In the genomic region with DNA sequence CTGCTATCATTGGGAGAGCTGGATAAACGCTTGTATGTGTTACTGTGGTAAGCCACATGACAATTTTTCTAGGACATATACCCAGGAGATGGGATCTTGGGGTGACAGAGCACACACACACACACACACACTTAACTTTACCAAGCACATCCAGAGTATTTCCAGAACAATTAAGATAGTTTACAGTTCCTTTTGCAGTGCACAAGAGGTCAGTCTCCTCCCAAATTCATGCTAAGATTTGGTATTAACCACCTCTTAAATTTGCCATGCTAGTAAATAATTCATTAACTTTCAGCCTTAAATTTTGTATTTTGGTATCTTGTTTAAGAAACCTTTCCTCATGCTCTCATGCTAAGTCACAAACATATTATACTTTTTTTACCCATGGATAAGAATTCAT, we compare ENCODE assay signal across 23 cellular contexts. TPM values are rescaled to one million over a fixed set of nuclear protein-coding genes. Genes with fewer than 3 reads are reported as not detected.
DNase-seq lines count a peak whose midpoint lies in the region; ATAC-seq and TF ChIP-seq lines count a peak whose summit lies in the region.
"Had no signal": no experiment of that assay in that cellular context is flagged by ENCODE, and none has a peak within 500 bp of the region (broad histone marks: within the 10 kb centered on the region; RNA-seq: fewer than 3 reads in every experiment).

No MANE protein-coding gene starts in this region.

- DNase-seq in ACHN, result peak; percentile 18
- DNase-seq in chondrocyte (ENCODE audit: low spot score), result no peak
- DNase-seq in kidney tubule cell (ENCODE audit: low spot score), result peak; percentile 20
- no peak for DNase-seq in GM10248 (ENCODE audit: extremely low spot score)
- DNase-seq in HuH-7 (ENCODE audit: low spot score), result no peak
- DNase-seq: activated CD4-positive, alpha-beta T cell treated with anti-CD3 and anti-CD28 coated beads for 36 hours; cerebellar nuclear complex; effector CD4-positive, alpha-beta T cell; esophagus squamous epithelium; H9; head of caudate nucleus; KBM-7; MV-4-11; naive B cell; NCI-H2171 treated with DMSO at 0.1 percent for 48 hours; NCI-H526; nucleus accumbens; T-cell; transverse colon had no signal

- in situ Hi-C loops in ACHN (cut with HindIII; ENCODE audit: low pct_ligation_motif_present, low pct_unique_long_range_greater_than_20kb, low sequenced_read_pairs), result no loop called here

- H3K27me3 Mint-ChIP-seq in chondrocyte (ENCODE audit: low read depth), result no peaks in the 10 kb centered on the region
- no peaks in the 10 kb centered on the region for H3K27me3 Mint-ChIP-seq in activated T-helper 17 cell treated with anti-CD3 and anti-CD28 coated beads, Interleukin-2, amount 50 U/mL, for 72 hours
- H3K27me3 Mint-ChIP-seq: activated CD4-positive, alpha-beta T cell treated with anti-CD3 and anti-CD28 coated beads for 36 hours; activated naive CD8-positive, alpha-beta T cell; naive B cell; T-cell had no signal

- CTCF ChIA-PET in GM10248 (lab: Yijun Ruan, JAX), result no interaction called here

- no peaks in the 10 kb centered on the region for H3K4me1 ChIP-seq in Loucy (ENCODE audit: insufficient read depth, low read length, poor library complexity, severe bottlenecking)

- H3K4me1 Mint-ChIP-seq in chondrocyte (ENCODE audit: low read depth), result peaks cover 5% of the 10 kb centered on the region
- H3K4me1 Mint-ChIP-seq in activated T-helper 17 cell treated with anti-CD3 and anti-CD28 coated beads, Interleukin-2, amount 50 U/mL, for 72 hours, result no peaks in the 10 kb centered on the region
- H3K4me1 Mint-ChIP-seq: H9, naive B cell, T-cell had no signal

- no peaks in the 10 kb centered on the region for H3K79me2 ChIP-seq in Loucy (ENCODE audit: insufficient read depth, low read length)

- no peaks in the 10 kb centered on the region for H3K9me2 ChIP-seq in Loucy (replicated peaks; ENCODE audit: low read depth, low read length)

- H3K36me3 ChIP-seq in Loucy (ENCODE audit: insufficient read depth, low read length), result no peaks in the 10 kb centered on the region
- H3K36me3 ChIP-seq: esophagus squamous epithelium, transverse colon had no signal

- no peaks in the 10 kb centered on the region for H3K9me3 ChIP-seq in Loucy (ENCODE audit: insufficient read depth, low read depth, low read length)
- H3K9me3 ChIP-seq: esophagus squamous epithelium, transverse colon had no signal

- H3K4me3 ChIP-seq in Loucy (ENCODE audit: low read length, poor library complexity, severe bottlenecking), result no peak overlapping the region
- H3K4me3 ChIP-seq: esophagus squamous epithelium, transverse colon had no signal

- TF ChIP-seq CTCF in Loucy (conservative IDR thresholded peaks at IDR 0.05; ENCODE audit: low read length) (peak; percentile 22), chondrocyte (IDR thresholded peaks at IDR 0.05) (peak; percentile 43), GM10248 (IDR thresholded peaks at IDR 0.05; ENCODE audit: control extremely low read depth, extremely low read depth, low read depth, missing control alignments) (no peak)

- no peaks in the 10 kb centered on the region for H4K20me1 ChIP-seq in Loucy (ENCODE audit: insufficient read depth, low read length, poor library complexity, severe bottlenecking)

- H3K27ac Mint-ChIP-seq in chondrocyte (ENCODE audit: unreplicated experiment), result no peak overlapping the region
- H3K27ac Mint-ChIP-seq in activated T-helper 17 cell treated with anti-CD3 and anti-CD28 coated beads, Interleukin-2, amount 50 U/mL, for 72 hours, result no peak overlapping the region
- H3K27ac Mint-ChIP-seq: activated CD4-positive, alpha-beta T cell treated with anti-CD3 and anti-CD28 coated beads for 36 hours; activated naive CD8-positive, alpha-beta T cell; H9; naive B cell; T-cell had no signal

- POLR2A ChIA-PET in GM10248 (lab: Yijun Ruan, JAX), result no interaction called here

- H3K9me3 Mint-ChIP-seq in chondrocyte (ENCODE audit: low read depth), result no peaks in the 10 kb centered on the region
- H3K9me3 Mint-ChIP-seq in activated T-helper 17 cell treated with anti-CD3 and anti-CD28 coated beads, Interleukin-2, amount 50 U/mL, for 72 hours, result no peaks in the 10 kb centered on the region
- H3K9me3 Mint-ChIP-seq: H9, naive B cell, T-cell had no signal

- no peak overlapping the region for H3K4me3 Mint-ChIP-seq in chondrocyte (ENCODE audit: unreplicated experiment)
- H3K4me3 Mint-ChIP-seq in activated T-helper 17 cell treated with anti-CD3 and anti-CD28 coated beads, Interleukin-2, amount 50 U/mL, for 72 hours, result no peak overlapping the region
- H3K4me3 Mint-ChIP-seq: activated CD4-positive, alpha-beta T cell treated with anti-CD3 and anti-CD28 coated beads for 36 hours; activated naive CD8-positive, alpha-beta T cell; H9; naive B cell; T-cell had no signal

- H3K4me2 ChIP-seq in Loucy (ENCODE audit: low read depth, low read length, poor library complexity, severe bottlenecking), result no peak overlapping the region

- no peak for ATAC-seq in activated T-helper 17 cell treated with anti-CD3 and anti-CD28 coated beads, Interleukin-2, amount 50 U/mL, for 72 hours (replicated peaks)
- ATAC-seq in HG03432 (IDR thresholded peaks at IDR 0.05; ENCODE audit: unreplicated experiment), result no peak
- ATAC-seq: activated CD4-positive, alpha-beta T cell treated with anti-CD3 and anti-CD28 coated beads for 36 hours; T-cell had no signal

- H3K36me3 Mint-ChIP-seq in chondrocyte (ENCODE audit: low read depth), result peaks cover 1% of the 10 kb centered on the region
- H3K36me3 Mint-ChIP-seq in activated T-helper 17 cell treated with anti-CD3 and anti-CD28 coated beads, Interleukin-2, amount 50 U/mL, for 72 hours (ENCODE audit: low read depth), result no peaks in the 10 kb centered on the region
- H3K36me3 Mint-ChIP-seq: activated naive CD8-positive, alpha-beta T cell; naive B cell; T-cell had no signal

- no peaks in the 10 kb centered on the region for H3F3A ChIP-seq in Loucy (ENCODE audit: low read depth)

- H3K27me3 ChIP-seq in Loucy (ENCODE audit: insufficient read depth, low read length, poor library complexity, severe bottlenecking), result no peaks in the 10 kb centered on the region
- H3K27me3 ChIP-seq: esophagus squamous epithelium, transverse colon had no signal

- no peak overlapping the region for H2AFZ ChIP-seq in Loucy (ENCODE audit: low read length)

- no peak overlapping the region for H3K9ac ChIP-seq in Loucy (ENCODE audit: low read depth, low read length, poor library complexity, severe bottlenecking)

RNA-seq across cellular contexts. Expression of gene LIMA1, which starts 33.9 kb away (rescaled TPM):
- total RNA-seq in chondrocyte, result 90.3 to 120 TPM (median 114 TPM) in 3 replicates
- 10 to 100 TPM; 61.8 to 65.7 TPM for total RNA-seq in activated T-helper 17 cell treated with anti-CD3 and anti-CD28 coated beads, Interleukin-2, amount 50 U/mL, for 72 hours

Comparison
In these comparisons a context has a peak if more than half of its experiments do, and no peak if none do; other contexts are left out.
1. DNase-seq: peak in ACHN (single experiment) and kidney tubule cell (single experiment); none in chondrocyte (single experiment), GM10248 (single experiment) and HuH-7 (single experiment).